In genomic region chr10:6907877-6908530, GRCh38 we compare ENCODE assay signal across 30 cellular contexts.
"Had no signal": no experiment of that assay in that cellular context is flagged by ENCODE, and none has a peak within 500 bp of the region (broad histone marks: within the 10 kb centered on the region; RNA-seq: fewer than 3 reads in every experiment).

No MANE protein-coding gene starts in this region.

- H3K4me3 ChIP-seq: body of pancreas, coronary artery, dorsolateral prefrontal cortex had no signal

- H3K4me3 Mint-ChIP-seq: activated CD8-positive, alpha-beta T cell treated with anti-CD3 and anti-CD28 coated beads for 36 hours; activated naive CD8-positive, alpha-beta T cell; activated T-cell treated with anti-CD3 and anti-CD28 coated beads, Interleukin-2, amount 50 U/mL, for 4 hours; activated T-helper 17 cell treated with anti-CD3 and anti-CD28 coated beads, Interleukin-2, amount 50 U/mL, for 72 hours; dendritic cell treated with granulocyte-macrophage colony-stimulating factor and Interleukin-4, amounts not matched to agents 40 ng/mL and 50 ng/mL, for 4 days; endodermal cell; T-helper 17 cell; T-helper 2 cell treated with Interferon-gamma antibody and Interleukin-4, amounts not matched to agents 5 μg/mL and 100 μg/mL, for 36 hours had no signal

- H3K27ac Mint-ChIP-seq: activated CD8-positive, alpha-beta T cell treated with anti-CD3 and anti-CD28 coated beads for 36 hours; activated naive CD8-positive, alpha-beta T cell; activated T-helper 17 cell treated with anti-CD3 and anti-CD28 coated beads, Interleukin-2, amount 50 U/mL, for 72 hours; dendritic cell treated with granulocyte-macrophage colony-stimulating factor and Interleukin-4, amounts not matched to agents 40 ng/mL and 50 ng/mL, for 4 days; endodermal cell; T-helper 17 cell; T-helper 2 cell treated with Interferon-gamma antibody and Interleukin-4, amounts not matched to agents 5 μg/mL and 100 μg/mL, for 36 hours had no signal

- ATAC-seq: activated CD8-positive, alpha-beta T cell treated with anti-CD3 and anti-CD28 coated beads for 36 hours; activated T-cell treated with anti-CD3 and anti-CD28 coated beads, Interleukin-2, amount 50 U/mL, for 4 hours; activated T-helper 17 cell treated with anti-CD3 and anti-CD28 coated beads, Interleukin-2, amount 50 U/mL, for 72 hours; body of pancreas; esophagus mucosa; T-helper 17 cell had no signal

- H3K4me1 ChIP-seq: body of pancreas had no signal

- H3K9me3 ChIP-seq: body of pancreas had no signal

- H3K27me3 ChIP-seq: body of pancreas, dorsolateral prefrontal cortex had no signal

- H3K27ac ChIP-seq: body of pancreas, coronary artery, dorsolateral prefrontal cortex, WERI-Rb-1 had no signal

- H3K27me3 Mint-ChIP-seq: activated CD8-positive, alpha-beta T cell treated with anti-CD3 and anti-CD28 coated beads for 36 hours; activated naive CD8-positive, alpha-beta T cell; activated T-helper 17 cell treated with anti-CD3 and anti-CD28 coated beads, Interleukin-2, amount 50 U/mL, for 72 hours; dendritic cell treated with granulocyte-macrophage colony-stimulating factor and Interleukin-4, amounts not matched to agents 40 ng/mL and 50 ng/mL, for 4 days; T-helper 17 cell had no signal

- DNase-seq: activated CD4-positive, alpha-beta T cell treated with anti-CD3 and anti-CD28 coated beads for 4 hours; activated CD4-positive, alpha-beta T cell treated with anti-CD3 and anti-CD28 coated beads, Interleukin-2, amount 50 U/mL, for 1 hour; activated CD4-positive, alpha-beta T cell treated with anti-CD3 and anti-CD28 coated beads, Interleukin-2, amount 50 U/mL, for 48 hours; activated CD4-positive, CD25-positive, alpha-beta regulatory T cell; activated CD4-positive, CD25-positive, alpha-beta regulatory T cell treated with anti-CD3 and anti-CD28 coated beads, Interleukin-2, amount 50 U/mL, for 72 hours; activated CD8-positive, alpha-beta memory T cell treated with anti-CD3 and anti-CD28 coated beads for 24 hours; activated CD8-positive, alpha-beta T cell treated with anti-CD3 and anti-CD28 coated beads for 36 hours; activated effector memory CD4-positive, alpha-beta T cell treated with Interleukin-2 at 50 U/mL for 16 hours; activated gamma-delta T cell treated with Interleukin-2 at 50 U/mL for 16 hours; activated naive CD4-positive, alpha-beta T cell treated with anti-CD3 and anti-CD28 coated beads, Interleukin-2, amount 50 U/mL, for 16 hours; activated naive CD4-positive, alpha-beta T cell treated with Interleukin-2 at 50 U/mL for 16 hours; activated T-cell treated with anti-CD3 and anti-CD28 coated beads, Interleukin-2, amount 50 U/mL, for 4 hours; amniotic stem cell; anterior cingulate cortex; body of pancreas; central memory CD4-positive, alpha-beta T cell; dorsolateral prefrontal cortex; effector memory CD4-positive, alpha-beta T cell; endodermal cell; foreskin fibroblast; T-helper 1 cell; T-helper 17 cell; T1000; WERI-Rb-1 had no signal

- H3K4me1 Mint-ChIP-seq: endodermal cell had no signal

- H3K36me3 ChIP-seq: WERI-Rb-1 had no signal
